Comparison of ENCODE assay signal across 1 cellular context in genomic region chr17:64129515-64129764, GRCh38.
TF ChIP-seq lines count a peak whose summit lies in the region.

No MANE protein-coding gene starts in this region.

TF ChIP-seq in HCT116, 20 proteins besides CTCF, POLR2A, EP300 and RAD21 (continued from another document):
- TF ChIP-seq, protein P1, sequence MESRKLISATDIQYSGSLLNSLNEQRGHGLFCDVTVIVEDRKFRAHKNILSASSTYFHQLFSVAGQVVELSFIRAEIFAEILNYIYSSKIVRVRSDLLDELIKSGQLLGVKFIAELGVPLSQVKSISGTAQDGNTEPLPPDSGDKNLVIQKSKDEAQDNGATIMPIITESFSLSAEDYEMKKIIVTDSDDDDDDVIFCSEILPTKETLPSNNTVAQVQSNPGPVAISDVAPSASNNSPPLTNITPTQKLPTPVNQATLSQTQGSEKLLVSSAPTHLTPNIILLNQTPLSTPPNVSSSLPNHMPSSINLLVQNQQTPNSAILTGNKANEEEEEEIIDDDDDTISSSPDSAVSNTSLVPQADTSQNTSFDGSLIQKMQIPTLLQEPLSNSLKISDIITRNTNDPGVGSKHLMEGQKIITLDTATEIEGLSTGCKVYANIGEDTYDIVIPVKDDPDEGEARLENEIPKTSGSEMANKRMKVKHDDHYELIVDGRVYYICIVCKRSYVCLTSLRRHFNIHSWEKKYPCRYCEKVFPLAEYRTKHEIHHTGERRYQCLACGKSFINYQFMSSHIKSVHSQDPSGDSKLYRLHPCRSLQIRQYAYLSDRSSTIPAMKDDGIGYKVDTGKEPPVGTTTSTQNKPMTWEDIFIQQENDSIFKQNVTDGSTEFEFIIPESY (IDR thresholded peaks at IDR 0.05; ENCODE audit: extremely low read depth, insufficient replicate concordance, low read length), result no peak
- no peak for TF ChIP-seq CEBPB (IDR thresholded peaks at IDR 0.05; ENCODE audit: low read depth)
- no peak for TF ChIP-seq POLR2AphosphoS5 (IDR thresholded peaks at IDR 0.05; ENCODE audit: low read depth, low read length)
- TF ChIP-seq EZH2phosphoT487 (IDR thresholded peaks at IDR 0.05; ENCODE audit: borderline replicate concordance), result no peak
- TF ChIP-seq SRF (IDR thresholded peaks at IDR 0.05; ENCODE audit: low read depth), result no peak
